8 cellular contexts compared by ENCODE assay signal in genomic region chr14:58297762-58298476, GRCh38. TPM values are rescaled to one million over a fixed set of nuclear protein-coding genes. Genes with fewer than 3 reads are reported as not detected.
DNase-seq lines count a peak whose midpoint lies in the region; ATAC-seq and TF ChIP-seq lines count a peak whose summit lies in the region.

No MANE protein-coding gene starts in this region.

- intact Hi-C loops in left cardiac atrium (cut with DNase I) (no loop called here), posterior vena cava (cut with DNase I) (loop anchor here in 1 of 2 donors (10.0 kb wide), 1 partner anchor 53 kb away; the partner anchor contains the start of gene PSMA3)

- peak overlapping the region; percentile 99 for H3K4me3 ChIP-seq in GM12875 (ENCODE audit: low read depth, low read length)

- ATAC-seq in HG02763 (IDR thresholded peaks at IDR 0.05; ENCODE audit: unreplicated experiment) (peak; percentile 81), left cardiac atrium (peak; percentile 95 to 97)

- no peak for TF ChIP-seq CTCF in GM12875 (IDR thresholded peaks at IDR 0.05; ENCODE audit: borderline replicate concordance, insufficient read depth, low read depth, low read length)

- DNase-seq in NCI-H1417 treated with DMSO at 0.1 percent for 48 hours (lab: John Stamatoyannopoulos, UW), result peak; percentile 100
- peak; percentile 100 for DNase-seq in SW 1271 (lab: John Stamatoyannopoulos, UW)
- DNase-seq in amniotic epithelial cell (ENCODE audit: low read depth), result peak; percentile 100
- DNase-seq in left cardiac atrium, result peak; percentile 99
- DNase-seq in posterior vena cava (ENCODE audit: low spot score), result peak; percentile 99
- peak; percentile 99 for DNase-seq in ureter (ENCODE audit: low spot score)

RNA-seq across cellular contexts. Expression of gene ARID4A, which starts 0.4 kb away (rescaled TPM):
- total RNA-seq in left cardiac atrium, result 10 to 100 TPM; 20.5 to 22.9 TPM
- 10 to 100 TPM; 26.3 to 27.1 TPM for total RNA-seq in posterior vena cava
- total RNA-seq in ureter, result 33.9 TPM

RNA-seq across cellular contexts. Expression of gene PSMA3, which starts 53.3 kb away (rescaled TPM):
- 100 to 1,000 TPM; 121 to 134 TPM for total RNA-seq in left cardiac atrium
- total RNA-seq in posterior vena cava, result 100 to 1,000 TPM; 147 to 170 TPM
- total RNA-seq in ureter, result 185 TPM

Comparison
In these comparisons a context has a peak if more than half of its experiments do, and no peak if none do; other contexts are left out.
1. Peak in every context shown above with its lines: DNase-seq, ATAC-seq and H3K4me3 ChIP-seq.